Comparison of ENCODE assay signal across 9 cellular contexts in genomic region chr17:73309727-73310555, GRCh38. TPM values are rescaled to one million over a fixed set of nuclear protein-coding genes. Genes with fewer than 3 reads are reported as not detected.
DNase-seq lines count a peak whose midpoint lies in the region; ATAC-seq, FAIRE-seq and TF ChIP-seq lines count a peak whose summit lies in the region.
"Had no signal": no experiment of that assay in that cellular context is flagged by ENCODE, and none has a peak within 500 bp of the region (broad histone marks: within the 10 kb centered on the region; RNA-seq: fewer than 3 reads in every experiment).

No MANE protein-coding gene starts in this region.

- peak overlapping the region in 8 of 10 donors; percentile 5 to 93 (median 60) for H3K27ac Mint-ChIP-seq in naive thymus-derived CD8-positive, alpha-beta T cell

- no peaks in the 10 kb centered on the region for H3K36me3 Mint-ChIP-seq in naive thymus-derived CD8-positive, alpha-beta T cell

- FAIRE-seq in HTR-8/SVneo (lab: Jason Lieb, UNC) (no peak), frontal cortex (lab: Jason Lieb, UNC) (no peak)

- peak; percentile 51 for DNase-seq in ELR (ENCODE audit: low read depth)
- no peak for DNase-seq in PC-3
- peak in 1 of 10 donors; percentile 6 for DNase-seq in naive thymus-derived CD8-positive, alpha-beta T cell
- DNase-seq in HTR-8/SVneo (ENCODE audit: insufficient read length, low spot score) = no peak
- no peak for DNase-seq in omental fat pad (ENCODE audit: low spot score)
- no peak for DNase-seq in frontal cortex (ENCODE audit: low spot score in 2 of 2)

- peaks cover 69% of the 10 kb centered on the region for H3K79me2 ChIP-seq in PC-3 (ENCODE audit: low read length)

- TF ChIP-seq CTCF in PC-3 (conservative IDR thresholded peaks at IDR 0.05; ENCODE audit: low read depth, low read length) (no peak), omental fat pad (IDR thresholded peaks at IDR 0.05) (no peak)

- no peaks in the 10 kb centered on the region for H3K9me3 Mint-ChIP-seq in naive thymus-derived CD8-positive, alpha-beta T cell

- H3K27ac ChIP-seq in PC-3 (ENCODE audit: low read length) (peak overlapping the region; percentile 76), ectodermal cell (ENCODE audit: insufficient read depth, low read depth, low read length, poor library complexity, severe bottlenecking) (peak overlapping the region; percentile 84)

- peaks cover 0 to 6% (median 0%) of the 10 kb centered on the region in 5 donors for H3K27me3 Mint-ChIP-seq in naive thymus-derived CD8-positive, alpha-beta T cell

- 0 out of 2 replicates have a peak, but pooled peaks cover 7% of the 10 kb centered on the region for H3K36me3 ChIP-seq in PC-3 (ENCODE audit: low read depth, low read length)
- H3K36me3 ChIP-seq in ectodermal cell (ENCODE audit: control insufficient read depth, insufficient read depth, low read length) = no peaks in the 10 kb centered on the region

- H3K4me1 ChIP-seq in PC-3 (ENCODE audit: insufficient read depth, low read length) = peaks cover 56% of the 10 kb centered on the region
- H3K4me1 ChIP-seq in ectodermal cell (ENCODE audit: control insufficient read depth, insufficient read depth, low read length) = peaks cover 31% of the 10 kb centered on the region

- peaks cover 9 to 20% (median 15%) of the 10 kb centered on the region in 4 donors for H3K4me1 Mint-ChIP-seq in naive thymus-derived CD8-positive, alpha-beta T cell

- TSS peak; percentile 53 for BruUV-seq in PC-3 (replicated peaks; lab: Mats Ljungman, UMichigan)

- H3K4me2 ChIP-seq in PC-3 (ENCODE audit: low read length) = peak overlapping the region; percentile 100

- H3K4me3 ChIP-seq in PC-3 (ENCODE audit: low read length) (peak overlapping the region; percentile 94), ectodermal cell (ENCODE audit: insufficient read depth, low read depth, low read length) (peak overlapping the region; percentile 79)

- no peak for ATAC-seq in PC-3
- no peak for ATAC-seq in naive thymus-derived CD8-positive, alpha-beta T cell
- no peak for ATAC-seq in omental fat pad (ENCODE audit: low FRiP score)
- ATAC-seq in GM18858 (IDR thresholded peaks at IDR 0.05; ENCODE audit: unreplicated experiment) = no peak

- H3K9me2 ChIP-seq in PC-3 (replicated peaks; ENCODE audit: low read length) = no peaks in the 10 kb centered on the region

- peaks cover 12% of the 10 kb centered on the region for H4K20me1 ChIP-seq in PC-3 (ENCODE audit: low read length)

- peak overlapping the region; percentile 86 for H3K9ac ChIP-seq in PC-3 (ENCODE audit: low read length)

- WGBS in ectodermal cell, 2 experiments = 9 to 10% methylated on average over 19 of the region's 19 CpGs

- peak overlapping the region; percentile 68; the same call in 1 of the 2 replicates for H2AFZ ChIP-seq in PC-3 (ENCODE audit: low read length)

- H3K27me3 ChIP-seq in PC-3 (ENCODE audit: low read length) (no peaks in the 10 kb centered on the region), ectodermal cell (ENCODE audit: control insufficient read depth, insufficient read depth, low read length, poor library complexity, severe bottlenecking) (peaks cover 20% of the 10 kb centered on the region)

- H3K9me3 ChIP-seq in PC-3 (ENCODE audit: low read length) = no peaks in the 10 kb centered on the region
- H3K9me3 ChIP-seq in ectodermal cell (ENCODE audit: control insufficient read depth, low read length) = no peaks in the 10 kb centered on the region

- CTCF ChIA-PET in PC-3 (lab: Charles Lee) = interaction anchor here (0.8 to 1.6 kb wide), 4 partner anchors 18 to 60 kb away, joined by 3 to 13 read pairs (median 8); no protein-coding TSS in a partner anchor

- no peaks in the 10 kb centered on the region for H3F3A ChIP-seq in PC-3 (ENCODE audit: low read length, unreplicated experiment)

- intact Hi-C loops in PC-3 (cut with micrococcal nuclease) = loop anchor here (5.0 to 10.0 kb wide), 4 partner anchors 53 to 895 kb away; partner anchors contain the start of genes COG1 and RPL38

- POLR2A ChIA-PET in PC-3 (lab: Charles Lee; ENCODE audit: unreplicated experiment) = interaction anchor here (0.6 to 1.8 kb wide), 3 partner anchors 16 to 60 kb away, joined by 3 to 15 read pairs (median 4); no protein-coding TSS in a partner anchor
- POLR2A ChIA-PET in naive thymus-derived CD8-positive, alpha-beta T cell (lab: Charles Lee) = no interaction called here

- H3K4me3 Mint-ChIP-seq in naive thymus-derived CD8-positive, alpha-beta T cell = peak overlapping the region; percentile 75 to 91 (median 83)

RNA-seq across cellular contexts. Expression of gene CDC42EP4, which starts 1.9 kb away (rescaled TPM):
- 83.1 and 109 TPM in 2 replicates for total RNA-seq in PC-3 (2014; rRNA removed)
- polyA plus RNA-seq in ectodermal cell (2013, experiment 1 of 4) = 19.0 TPM
- polyA plus RNA-seq in ectodermal cell (2013, experiment 2 of 4) = 19.0 TPM
- 20.0 TPM for polyA plus RNA-seq in ectodermal cell (2013, experiment 3 of 4)
- polyA plus RNA-seq in ectodermal cell (2013, experiment 4 of 4) = 21.2 TPM
- under 1 TPM; 0.21 to 0.96 TPM for total RNA-seq in naive thymus-derived CD8-positive, alpha-beta T cell
- under 1 TPM in 1 of 3 donors, not detected in 2; 0.50 TPM for polyA plus RNA-seq in naive thymus-derived CD8-positive, alpha-beta T cell
- 100 to 1,000 TPM; 137 to 224 (median 181) TPM for total RNA-seq in omental fat pad
- total RNA-seq in frontal cortex = 62.8 TPM

RNA-seq across cellular contexts. Expression of gene CPSF4L, which starts 48.3 kb away (rescaled TPM):
- total RNA-seq in PC-3 (2014; rRNA removed) (not detected in 2 replicates), omental fat pad (under 1 TPM in 1 of 4 donors, not detected in 3; 0.65 TPM), frontal cortex (not detected)
- not detected for polyA plus RNA-seq in ectodermal cell (2013, experiment 1 of 4)
- polyA plus RNA-seq in ectodermal cell (2013, experiment 2 of 4) = not detected
- not detected for polyA plus RNA-seq in ectodermal cell (2013, experiment 3 of 4)
- polyA plus RNA-seq in ectodermal cell (2013, experiment 4 of 4) = not detected
- total RNA-seq in naive thymus-derived CD8-positive, alpha-beta T cell = not detected
- not detected for polyA plus RNA-seq in naive thymus-derived CD8-positive, alpha-beta T cell
- total RNA-seq: RPMI7951 had no signal

Comparison
In these comparisons a context has a peak if more than half of its experiments do, and no peak if none do; other contexts are left out.
1. RNA of gene CDC42EP4, which starts 1.9 kb away (total RNA-seq): 137 to 224 TPM in omental fat pad, 83.1 to 109 TPM in PC-3 and 62.8 TPM in frontal cortex (single experiment); 0.21 to 0.96 TPM in naive thymus-derived CD8-positive, alpha-beta T cell; every median in the first group is over 10 times any median in the second.